In genomic region chr11:65892661-65893317, GRCh38 we compare ENCODE assay signal across 9 cellular contexts. TPM values are rescaled to one million over a fixed set of nuclear protein-coding genes. Genes with fewer than 3 reads are reported as not detected.
DNase-seq lines count a peak whose midpoint lies in the region; ATAC-seq and TF ChIP-seq lines count a peak whose summit lies in the region.
"Had no signal": no experiment of that assay in that cellular context is flagged by ENCODE, and none has a peak within 500 bp of the region (broad histone marks: within the 10 kb centered on the region; RNA-seq: fewer than 3 reads in every experiment).

No MANE protein-coding gene starts in this region.

- H3K36me3 ChIP-seq in iPS-18a (ENCODE audit: control insufficient read depth, low read depth, low read length) (no peaks in the 10 kb centered on the region), thoracic aorta (no peaks in the 10 kb centered on the region)
- H3K36me3 ChIP-seq: ovary had no signal

- no peaks in the 10 kb centered on the region for H3K9me3 Mint-ChIP-seq in activated B cell treated with CpG ODN at 0.5 μM for 24 hours

- H3K27me3 ChIP-seq in iPS-18a (ENCODE audit: control insufficient read depth, insufficient read depth, low read length) = peaks cover 38% of the 10 kb centered on the region
- H3K27me3 ChIP-seq in thoracic aorta (replicated peaks; ENCODE audit: insufficient read depth) = no peaks in the 10 kb centered on the region
- H3K27me3 ChIP-seq: ovary had no signal

- peaks cover 5% of the 10 kb centered on the region for H3K36me3 Mint-ChIP-seq in activated B cell treated with CpG ODN at 0.5 μM for 24 hours (ENCODE audit: low read depth)

- no peaks in the 10 kb centered on the region for H3K9me3 ChIP-seq in iPS-18a (ENCODE audit: control insufficient read depth, low read depth, low read length)
- H3K9me3 ChIP-seq in thoracic aorta = no peaks in the 10 kb centered on the region
- H3K9me3 ChIP-seq: ovary had no signal

- H3K4me1 ChIP-seq in iPS-18a (ENCODE audit: control insufficient read depth, low read depth, low read length) (peaks cover 16% of the 10 kb centered on the region), thoracic aorta (ENCODE audit: control insufficient read depth in 1 of 2, low read depth in 2 of 2) (peaks cover 15 to 60% of the 10 kb centered on the region in 2 donors)

- no peak overlapping the region for H3K9ac ChIP-seq in iPS-18a (ENCODE audit: low read length)

- peaks cover 57% of the 10 kb centered on the region for H3K4me1 Mint-ChIP-seq in activated B cell treated with CpG ODN at 0.5 μM for 24 hours

- ATAC-seq in activated B cell treated with CpG ODN at 0.5 μM for 24 hours (ENCODE audit: low read depth) = no peak
- no peak for ATAC-seq in thoracic aorta (ENCODE audit: insufficient number of reproducible peaks, low FRiP score, low read depth)

- CTCF ChIA-PET in activated B cell treated with CpG ODN at 0.5 μM for 24 hours (lab: Charles Lee) = interaction anchor here (1.5 to 2.7 kb wide), 2 partner anchors 8 to 33 kb away, joined by 3 to 17 read pairs; partner anchors contain the start of gene MUS81

- peak overlapping the region; percentile 86 for H3K27ac Mint-ChIP-seq in activated B cell treated with CpG ODN at 0.5 μM for 24 hours

- POLR2A ChIA-PET in activated B cell treated with CpG ODN at 0.5 μM for 24 hours (lab: Charles Lee) = interaction anchor here (0.6 to 11.8 kb wide), 7 partner anchors 8 to 778 kb away, joined by 4 to 340 read pairs (median 11); partner anchors contain the start of genes C11orf68, CFL1, MUS81 and SART1

- intact Hi-C loops in activated B cell treated with CpG ODN at 0.5 μM for 24 hours (cut with micrococcal nuclease) = no loop called here

- DNase-seq in activated CD4-positive, alpha-beta T cell treated with anti-CD3 and anti-CD28 coated beads for 48 hours = peak; percentile 23
- DNase-seq in activated CD4-positive, alpha-beta T cell treated with anti-CD3 and anti-CD28 coated beads for 1 hour = no peak
- DNase-seq in activated B cell treated with CpG ODN at 0.5 μM for 24 hours (no peak), thoracic aorta (ENCODE audit: low spot score) (no peak), iPS-NIHi11 (ENCODE audit: low spot score) (no peak), middle frontal gyrus (ENCODE audit: extremely low spot score, low spot score) (no peak), HK-2 (ENCODE audit: unreplicated experiment) (no peak)

- no peaks in the 10 kb centered on the region for H3K27me3 Mint-ChIP-seq in activated B cell treated with CpG ODN at 0.5 μM for 24 hours

- H3K4me3 Mint-ChIP-seq in activated B cell treated with CpG ODN at 0.5 μM for 24 hours = peak overlapping the region; percentile 79

- H3K4me3 ChIP-seq in iPS-18a (ENCODE audit: low read length) (peak overlapping the region; percentile 85), thoracic aorta (peak overlapping the region; percentile 76)

- no peak for TF ChIP-seq CTCF in activated B cell treated with CpG ODN at 0.5 μM for 24 hours (IDR thresholded peaks at IDR 0.05)
- no peak for TF ChIP-seq CTCF in thoracic aorta (IDR thresholded peaks at IDR 0.05)

- H3K27ac ChIP-seq in iPS-18a (ENCODE audit: low read length) = no peak overlapping the region
- peak overlapping the region; percentile 93 to 100 for H3K27ac ChIP-seq in thoracic aorta

RNA-seq across cellular contexts. Expression of gene CCDC85B, which starts 2.3 kb away (rescaled TPM):
- 21.6 and 23.4 TPM in 2 replicates for total RNA-seq in activated B cell treated with CpG ODN at 0.5 μM for 24 hours
- total RNA-seq in thoracic aorta = 100 to 1,000 TPM in 1 of 2 donors, 10 to 100 TPM in 1; 75.8 to 100 TPM

RNA-seq across cellular contexts. Expression of gene FIBP, which starts 4.5 kb away (rescaled TPM):
- total RNA-seq in activated B cell treated with CpG ODN at 0.5 μM for 24 hours = 74.5 and 76.5 TPM in 2 replicates
- 100 to 1,000 TPM in 1 of 2 donors, 10 to 100 TPM in 1; 50.4 to 111 TPM for total RNA-seq in thoracic aorta

RNA-seq across cellular contexts. Expression of gene FOSL1, which starts 7.4 kb away (rescaled TPM):
- total RNA-seq in activated B cell treated with CpG ODN at 0.5 μM for 24 hours (1.0 and 1.4 TPM in 2 replicates), thoracic aorta (100 to 1,000 TPM in 1 of 2 donors, 10 to 100 TPM in 1; 25.6 to 143 TPM)

RNA-seq across cellular contexts. Expression of gene CTSW, which starts 13.2 kb away (rescaled TPM):
- total RNA-seq in activated B cell treated with CpG ODN at 0.5 μM for 24 hours (0.59 and 0.93 TPM in 2 replicates), thoracic aorta (10 to 100 TPM in 1 of 2 donors, 1 to 10 TPM in 1; 1.6 to 13.7 TPM)

RNA-seq across cellular contexts. Expression of gene EFEMP2, which starts 20.2 kb away (rescaled TPM):
- 3.8 and 6.3 TPM in 2 replicates for total RNA-seq in activated B cell treated with CpG ODN at 0.5 μM for 24 hours
- total RNA-seq in thoracic aorta = 100 to 1,000 TPM; 134 to 219 TPM

Comparison
In these comparisons a context has a peak if more than half of its experiments do, and no peak if none do; other contexts are left out.
1. RNA of gene FOSL1, which starts 7.4 kb away (total RNA-seq): 25.6 to 143 TPM in thoracic aorta; 1.0 to 1.4 TPM in activated B cell treated with CpG ODN at 0.5 μM for 24 hours; every median in the first group is over 10 times any median in the second.